ENCODE assay signal across 9 cellular contexts in the genomic region with DNA sequence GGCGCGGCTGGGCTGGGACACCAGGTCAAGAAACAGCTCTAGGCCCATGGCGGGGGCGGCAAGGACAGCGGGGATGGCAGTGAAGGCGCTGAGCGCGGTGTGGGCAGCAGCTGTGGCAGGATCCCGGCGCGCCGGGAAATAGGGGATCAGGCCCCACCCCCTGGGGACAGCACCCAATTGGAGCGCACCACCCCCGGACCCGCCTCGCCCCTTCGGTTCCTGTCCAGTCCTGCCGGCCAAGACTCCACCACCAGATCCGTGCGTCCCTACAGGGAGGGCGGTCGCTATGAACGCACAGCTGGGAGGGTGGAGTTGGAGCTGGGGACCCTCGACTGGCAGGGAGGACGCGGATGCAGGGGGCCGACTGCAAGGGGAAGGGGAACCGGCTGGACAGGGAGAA. TPM values are rescaled to one million over a fixed set of nuclear protein-coding genes. Genes with fewer than 3 reads are reported as not detected.
DNase-seq lines count a peak whose midpoint lies in the region; ATAC-seq, FAIRE-seq and TF ChIP-seq lines count a peak whose summit lies in the region.
"Not testable (repeated sequence)": the region's sequence is repeated elsewhere in the genome, so short reads cannot be mapped to it uniquely, and the experiment has no call there.
"Had no signal": no experiment of that assay in that cellular context is flagged by ENCODE, and none has a peak within 500 bp of the region (broad histone marks: within the 10 kb centered on the region; RNA-seq: fewer than 3 reads in every experiment).

A gene with protein sequence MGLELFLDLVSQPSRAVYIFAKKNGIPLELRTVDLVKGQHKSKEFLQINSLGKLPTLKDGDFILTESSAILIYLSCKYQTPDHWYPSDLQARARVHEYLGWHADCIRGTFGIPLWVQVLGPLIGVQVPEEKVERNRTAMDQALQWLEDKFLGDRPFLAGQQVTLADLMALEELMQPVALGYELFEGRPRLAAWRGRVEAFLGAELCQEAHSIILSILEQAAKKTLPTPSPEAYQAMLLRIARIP (minus strand): TSS at position 112 of the 400 bp plus-strand sequence. CDS start 64 bp downstream, at position 48.

- intact Hi-C loops in GM12878 (cut with micrococcal nuclease; ENCODE audit: unreplicated experiment); right cardiac atrium (cut with DNase I): not testable (repeated sequence)

- TF ChIP-seq RAD21 in GM12878 (IDR thresholded peaks at IDR 0.05; ENCODE audit: insufficient read depth, low read depth, low read length), result not testable (repeated sequence)

- not testable (repeated sequence) for TF ChIP-seq EP300 in GM12878 (IDR thresholded peaks at IDR 0.05; ENCODE audit: borderline replicate concordance in 1 of 2, control insufficient read depth in 1 of 2, low read depth in 2 of 2, low read length in 2 of 2)

- POLR2A ChIA-PET in HEK293 (lab: Yijun Ruan, JAX); GM12878 (lab: Charles Lee): not testable (repeated sequence)

- not testable (repeated sequence) for FAIRE-seq in GM12878 (lab: Jason Lieb, UNC)

- TF ChIP-seq POLR2A in GM12878 (IDR thresholded peaks at IDR 0.05; ENCODE audit: low read depth, low read length), result not testable (repeated sequence)

- in situ Hi-C loops in GM12878 (cut with MboI), result not testable (repeated sequence)

- H3K36me3 ChIP-seq in HEK293 (ENCODE audit: control insufficient read depth in 2 of 2, insufficient read depth in 1 of 2, low read length in 2 of 2); RWPE2 (ENCODE audit: low read depth); GM12878 (ENCODE audit: control insufficient read depth in 2 of 2, insufficient read depth in 2 of 2, low read length in 1 of 2); skeletal muscle satellite cell (ENCODE audit: insufficient read depth, low read length): not testable (repeated sequence)

- not testable (repeated sequence) for TF ChIP-seq CTCF in HEK293 (tag by site-specific recombination; IDR thresholded peaks at IDR 0.05); RWPE2 (IDR thresholded peaks at IDR 0.05; ENCODE audit: poor library complexity, severe bottlenecking); GM12878 (IDR thresholded peaks at IDR 0.05 in 2 of 3, conservative IDR thresholded peaks at IDR 0.05 in 1 of 3; ENCODE audit: control insufficient read depth in 2 of 3, extremely low read depth in 1 of 3, insufficient read depth in 1 of 3, low read depth in 3 of 3, low read length in 3 of 3); fibroblast of the aortic adventitia (IDR thresholded peaks at IDR 0.05; ENCODE audit: insufficient read depth, low read length)

- H2AFZ ChIP-seq in GM12878 (ENCODE audit: control insufficient read depth, low read depth, low read length), result not testable (repeated sequence)

- not testable (repeated sequence) for H4K20me1 ChIP-seq in GM12878 (ENCODE audit: control insufficient read depth, insufficient read depth)

- H3K27me3 ChIP-seq in RWPE2 (ENCODE audit: insufficient read depth, poor library complexity, severe bottlenecking); GM12878 (replicated peaks in 1 of 2; ENCODE audit: control insufficient read depth in 2 of 2, insufficient read depth in 2 of 2, low read length in 1 of 2); right cardiac atrium (ENCODE audit: control insufficient read depth, insufficient read depth); skeletal muscle satellite cell (ENCODE audit: control insufficient read depth, insufficient read depth, low read length): not testable (repeated sequence)

- not testable (repeated sequence) for H3K79me2 ChIP-seq in GM12878 (ENCODE audit: control insufficient read depth, insufficient read depth, low read length)

- H3K9ac ChIP-seq in GM12878 (ENCODE audit: control insufficient read depth, insufficient read depth, low read length); skeletal muscle satellite cell (ENCODE audit: low read depth, low read length): not testable (repeated sequence)

- H3K4me3 ChIP-seq in HEK293 (ENCODE audit: low read depth, low read length) (peak within 1 kb of the TSS; percentile 19; the same call in 1 of the 2 replicates), fibroblast of the aortic adventitia (ENCODE audit: low read depth, low read length) (peak within 1 kb of the TSS; percentile 49)
- H3K4me3 ChIP-seq in RWPE2 (ENCODE audit: severe bottlenecking); GM12878; right cardiac atrium (ENCODE audit: low read length); skeletal muscle satellite cell (ENCODE audit: low read length): not testable (repeated sequence)

- not testable (repeated sequence) for H3K4me2 ChIP-seq in GM12878 (ENCODE audit: control insufficient read depth, insufficient read depth)
- peak within 1 kb of the TSS; percentile 56 for H3K4me2 ChIP-seq in skeletal muscle satellite cell (ENCODE audit: low read length)

- CTCF ChIA-PET in HEK293 (lab: Yijun Ruan, JAX); GM12878 (lab: Yijun Ruan, JAX): not testable (repeated sequence)

- not testable (repeated sequence) for H3K4me1 ChIP-seq in HEK293 (ENCODE audit: control insufficient read depth, insufficient read depth, low read length); RWPE2 (ENCODE audit: insufficient read depth, poor library complexity, severe bottlenecking); GM12878 (ENCODE audit: control insufficient read depth, insufficient read depth, low read length); right cardiac atrium (ENCODE audit: control insufficient read depth, insufficient read depth, low read length); skeletal muscle satellite cell (ENCODE audit: control insufficient read depth, insufficient read depth, low read length)

- SMC1A ChIA-PET in GM12878 (lab: Charles Lee; ENCODE audit: uncharacterized antibody, unreplicated experiment), result not testable (repeated sequence)

- not testable (repeated sequence) for H3K9me3 ChIP-seq in HEK293 (ENCODE audit: control insufficient read depth, insufficient read depth, low read depth, low read length); RWPE2 (ENCODE audit: severe bottlenecking); GM12878 (replicated peaks; ENCODE audit: control insufficient read depth, insufficient read depth, low read length); right cardiac atrium (ENCODE audit: control insufficient read depth, low read length); skeletal muscle satellite cell (replicated peaks; ENCODE audit: low read length)

- WGBS in GM12878 (ENCODE audit: insufficient coverage, insufficient replicate concordance, low lambda C conversion rate, missing lambda C conversion rate), result no CpG with 5 or more reads among the region's 28 CpGs
- WGBS in right cardiac atrium, result no CpG with 5 or more reads among the region's 28 CpGs

- RAD21 ChIA-PET in GM12878 (lab: Charles Lee; ENCODE audit: unreplicated experiment), result not testable (repeated sequence)

- ATAC-seq in RWPE2 (ENCODE audit: low read depth) (peak; percentile 92), GM12878 (peak; percentile 57), right cardiac atrium (peak; percentile 94)

- H3K27ac ChIP-seq in HEK293 (ENCODE audit: extremely low read depth, low read depth, low read length); RWPE2 (ENCODE audit: poor library complexity, severe bottlenecking); GM12878 (ENCODE audit: control insufficient read depth, insufficient read depth); right cardiac atrium (ENCODE audit: low read length): not testable (repeated sequence)

- DNase-seq in RWPE2 (ENCODE audit: low spot score); GM12878 (ENCODE audit: low read depth, low spot score); fibroblast of the aortic adventitia (ENCODE audit: low read depth); right cardiac atrium; mucosa of gallbladder (ENCODE audit: low spot score): not testable (repeated sequence)

- not testable (repeated sequence) for BruUV-seq in GM12878 (replicated peaks; lab: Mats Ljungman, UMichigan)

RNA-seq across cellular contexts. Expression of the gene that starts here (rescaled TPM):
- total RNA-seq in GM12878 (2013; cell fraction: nucleolus; rRNA removed), result not detected in 2 replicates
- total RNA-seq in GM12878 (2014; rRNA removed) (not detected in 2 replicates), GM12878 (2014; rRNA removed; fragmentation: Illumina TruSeq; extraction: Trizol) (not detected in 2 replicates), GM12878 (2021) (0.21 TPM in 1 of 2 replicates, not detected in the other), fibroblast of the aortic adventitia (ENCODE audit: low replicate concordance) (4.9 and 9.0 TPM in 2 replicates), right cardiac atrium (10 to 100 TPM in 1 of 4 donors, 1 to 10 TPM in 3; 2.9 to 11.1 (median 7.1) TPM), mucosa of gallbladder (16.2 TPM)
- not detected for polyA plus RNA-seq in GM12878 (2011; ENCODE audit: low read depth)
- polyA plus RNA-seq in GM12878 (2011; rRNA removed) (0.15 TPM in 1 of 2 replicates, not detected in the other), GM12878 (2014; fragmentation: Illumina TruSeq; extraction: Trizol) (not detected in 2 replicates), GM12878 (2014; fragmentation: Nextera tagmentation; extraction: Ambion mirVana) (not detected), GM12878 (2014; rRNA removed) (not detected in 2 replicates), GM12878 (2016; fragmentation: Nextera tagmentation; extraction: Ambion mirVana) (under 1 TPM in 1 of 2 experiments, not detected in 1; 0.29 TPM), right cardiac atrium (8.5 TPM)
- polyA plus RNA-seq in GM12878 (2011; cell fraction: cytosol; rRNA removed), result 0.08 and 0.15 TPM in 2 replicates
- 0.48 and 0.66 TPM in 2 replicates for polyA plus RNA-seq in GM12878 (2011; cell fraction: nucleus; rRNA removed)
- not detected in 2 replicates for polyA plus RNA-seq in GM12878 (2012)
- 0.22 TPM in 1 of 2 replicates, not detected in the other for polyA minus RNA-seq in GM12878 (2011; rRNA and poly(A)+ RNA removed)
- polyA minus RNA-seq in GM12878 (2011; cell fraction: cytosol; rRNA and poly(A)+ RNA removed), result 1.1 TPM in 1 of 2 replicates, not detected in the other
- not detected in 2 replicates for polyA minus RNA-seq in GM12878 (2011; cell fraction: nucleus; rRNA and poly(A)+ RNA removed)
- total RNA-seq in skeletal muscle satellite cell (2012; rRNA removed), result 0.66 and 10.1 TPM in 2 replicates
- total RNA-seq: CD8-positive, alpha-beta memory T cell; T-helper 2 cell treated with Interferon-gamma antibody and Interleukin-4, amounts not matched to agents 100 ng/mL and 5 ng/mL, for 36 hours had no signal
- polyA plus RNA-seq: CD8-positive, alpha-beta memory T cell had no signal
